In the genomic region with DNA sequence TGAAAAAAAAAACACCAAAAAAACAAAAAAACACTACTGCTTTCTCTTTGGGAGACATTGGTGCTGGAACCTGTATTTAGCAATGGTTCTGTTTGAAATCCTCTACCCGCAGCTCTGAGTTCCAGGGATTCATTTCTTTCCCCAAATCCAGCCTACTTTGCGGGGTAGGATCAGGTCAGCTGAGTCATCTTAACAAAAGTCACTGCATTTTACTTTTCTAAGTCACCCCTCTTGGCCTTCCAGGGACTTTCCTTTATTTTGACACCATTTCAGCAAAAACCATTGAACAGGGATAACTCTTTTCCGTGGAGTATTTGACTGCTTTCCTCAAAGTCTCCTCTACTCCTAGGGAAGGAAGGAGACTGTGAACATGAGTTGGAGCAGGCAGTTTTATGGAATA, we compare ENCODE assay signal across 17 cellular contexts.
DNase-seq lines count a peak whose midpoint lies in the region; TF ChIP-seq lines count a peak whose summit lies in the region.
"Had no signal": no experiment of that assay in that cellular context is flagged by ENCODE, and none has a peak within 500 bp of the region (broad histone marks: within the 10 kb centered on the region; RNA-seq: fewer than 3 reads in every experiment).

No MANE protein-coding gene starts in this region.

- H4K20me1 ChIP-seq in osteoblast (ENCODE audit: insufficient read depth, low read length): no peaks in the 10 kb centered on the region

- H3K9me3 ChIP-seq in MG63 (no peaks in the 10 kb centered on the region), osteoblast (ENCODE audit: low read depth, low read length) (no peaks in the 10 kb centered on the region)
- H3K9me3 ChIP-seq: psoas muscle, thyroid gland had no signal

- H2AFZ ChIP-seq in osteoblast (ENCODE audit: low read length): peak overlapping the region; percentile 73

- H3K36me3 ChIP-seq in MG63 (no peaks in the 10 kb centered on the region), osteoblast (ENCODE audit: insufficient read depth, low read length) (no peaks in the 10 kb centered on the region)
- H3K36me3 ChIP-seq: thyroid gland had no signal

- H3K4me1 ChIP-seq in osteoblast (ENCODE audit: insufficient read depth, low read length): peaks cover 76% of the 10 kb centered on the region

- H3K4me3 ChIP-seq in MG63 (no peak overlapping the region), epithelial cell of esophagus (ENCODE audit: low read length) (no peak overlapping the region), osteoblast (ENCODE audit: insufficient read depth, low read length) (peak overlapping the region; percentile 4)
- H3K4me3 ChIP-seq: dorsolateral prefrontal cortex, psoas muscle, thyroid gland had no signal

- H3K27me3 ChIP-seq in MG63 (no peaks in the 10 kb centered on the region), osteoblast (ENCODE audit: insufficient read depth, low read length) (no peaks in the 10 kb centered on the region)
- H3K27me3 ChIP-seq: dorsolateral prefrontal cortex, thyroid gland had no signal

- H3K27ac ChIP-seq in osteoblast (ENCODE audit: low read depth, low read length): peak overlapping the region; percentile 88
- H3K27ac ChIP-seq: dorsolateral prefrontal cortex, psoas muscle, thyroid gland had no signal

- H3K79me2 ChIP-seq in osteoblast (ENCODE audit: insufficient read depth, low read length): no peaks in the 10 kb centered on the region

- in situ Hi-C loops in GM13976 (cut with MboI; ENCODE audit: low sequenced_read_pairs, unreplicated experiment): loop anchor here (25.0 kb wide), 1 partner anchor 589 kb away; no protein-coding TSS in a partner anchor

- DNase-seq in AG08395 (ENCODE audit: low spot score) (peak; percentile 69), MG63 (peak; percentile 18), epithelial cell of esophagus (ENCODE audit: low read depth) (peak; percentile 51), osteoblast (ENCODE audit: insufficient read length, low spot score, missing footprints) (peak; percentile 84), iPS-NIHi11 (ENCODE audit: low spot score) (no peak), GM13976 (ENCODE audit: low spot score) (no peak)
- no peak for DNase-seq in central memory CD4-positive, alpha-beta T cell
- DNase-seq in stimulated activated CD4-positive, alpha-beta T cell treated with anti-CD3 and anti-CD28 coated beads, Interleukin-15, amount 100 ng/mL, for 24 hours: no peak
- DNase-seq: activated CD4-positive, CD25-positive, alpha-beta regulatory T cell; activated naive CD8-positive, alpha-beta T cell treated with anti-CD3 and anti-CD28 coated beads for 36 hours; dorsolateral prefrontal cortex; head of caudate nucleus; NCI-H526 treated with DMSO at 0.1 percent for 48 hours; psoas muscle; SHP77 treated with DMSO at 0.1 percent for 48 hours; T-helper 17 cell; thyroid gland had no signal

- H3K4me2 ChIP-seq in osteoblast (ENCODE audit: insufficient read depth, low read length): peak overlapping the region; percentile 60

- no peak for TF ChIP-seq CTCF in epithelial cell of esophagus (IDR thresholded peaks at IDR 0.05; ENCODE audit: insufficient read depth, low read depth, low read length, missing control alignments)
- no peak for TF ChIP-seq CTCF in osteoblast (IDR thresholded peaks at IDR 0.05; ENCODE audit: extremely low read depth, low read depth, low read length)
- no peak for TF ChIP-seq CTCF in GM13976 (IDR thresholded peaks at IDR 0.05; ENCODE audit: borderline replicate concordance, control extremely low read depth, extremely low read depth, insufficient read depth, missing control alignments)

Comparison
In these comparisons a context has a peak if more than half of its experiments do, and no peak if none do; other contexts are left out.
1. DNase-seq: peak in AG08395 (single experiment), MG63 (single experiment), epithelial cell of esophagus (single experiment) and osteoblast (single experiment); none in iPS-NIHi11 (single experiment), central memory CD4-positive, alpha-beta T cell (single experiment), stimulated activated CD4-positive, alpha-beta T cell treated with anti-CD3 and anti-CD28 coated beads, Interleukin-15, amount 100 ng/mL, for 24 hours (single experiment) and GM13976 (single experiment).